Comparison of ENCODE assay signal across 7 cellular contexts in the genomic region with DNA sequence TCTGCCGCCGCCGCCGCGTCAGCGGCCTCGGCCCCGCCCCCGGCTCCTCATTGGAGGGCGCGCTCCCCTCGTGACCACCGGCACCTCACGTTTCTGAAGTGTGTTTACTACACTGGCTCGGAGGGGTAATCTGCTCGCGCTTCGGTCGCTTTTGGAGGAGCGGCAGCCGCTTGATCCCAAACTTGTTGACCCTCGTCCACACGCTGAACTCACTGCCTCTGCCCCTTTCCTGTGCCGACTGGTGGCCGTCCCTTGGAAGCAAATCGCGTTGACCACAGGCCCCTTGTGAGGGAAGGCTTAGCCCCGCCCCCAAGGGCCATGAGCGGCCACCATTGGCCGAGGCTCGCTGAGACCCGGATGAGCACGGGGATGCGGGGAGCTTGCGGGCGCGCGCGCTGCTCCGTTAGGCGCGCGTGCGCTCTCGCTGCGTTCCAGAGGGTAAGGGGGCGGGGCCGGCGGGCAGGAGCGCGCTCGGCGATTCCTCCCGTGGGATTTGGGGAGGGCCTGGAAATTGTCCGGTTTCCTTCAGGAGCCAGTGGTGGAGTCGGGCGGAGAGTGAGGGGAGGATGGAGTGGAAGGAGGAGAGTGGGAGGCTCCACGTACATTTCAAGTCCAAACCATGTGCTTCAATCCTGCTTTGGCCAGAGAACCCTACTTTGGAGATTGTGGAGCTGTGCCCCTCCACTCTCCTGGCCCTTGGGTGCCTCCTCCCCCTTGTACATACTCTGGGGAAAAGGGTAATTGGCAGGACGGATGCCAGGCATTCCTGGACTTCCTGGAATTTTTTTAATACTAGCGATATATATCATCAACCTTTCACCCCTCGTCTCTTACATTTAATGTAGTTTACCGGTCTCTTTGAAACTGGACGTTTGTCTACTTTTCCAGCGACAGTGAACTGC. TPM values are rescaled to one million over a fixed set of nuclear protein-coding genes. Genes with fewer than 3 reads are reported as not detected.
DNase-seq lines count a peak whose midpoint lies in the region; ATAC-seq, FAIRE-seq and TF ChIP-seq lines count a peak whose summit lies in the region.

A gene (minus strand): TSS at position 3 of the 902 bp plus-strand sequence. CDS start 588 bp downstream, outside the sequence.

- peak within 1 kb of the TSS; percentile 96 to 99 (median 97) for H3K9ac ChIP-seq in skeletal muscle tissue (ENCODE audit: low read depth in 1 of 3, low read length in 3 of 3)

- ATAC-seq in GM18520 (IDR thresholded peaks at IDR 0.05; ENCODE audit: unreplicated experiment) (peak; percentile 79), HG03103 (IDR thresholded peaks at IDR 0.05; ENCODE audit: low read depth, unreplicated experiment) (peak; percentile 83), WTC11 (peak; percentile 87)

- H3K27ac ChIP-seq in skeletal muscle tissue (ENCODE audit: low read depth, low read length): peak within 1 kb of the TSS; percentile 100

- peaks cover 6% of the 10 kb centered on the region; the same call in 1 of the 2 replicates for H3K4me1 Mint-ChIP-seq in WTC11

- no peak within 1 kb of the TSS for H3K4me3 Mint-ChIP-seq in WTC11

- H3K27ac Mint-ChIP-seq in WTC11: peak within 1 kb of the TSS; percentile 100

- TF ChIP-seq CTCF in WTC11 (IDR thresholded peaks at IDR 0.05) (no peak), bronchial epithelial cell (IDR thresholded peaks at IDR 0.05; ENCODE audit: insufficient read depth, low read length, severe bottlenecking) (no peak)

- H3K36me3 ChIP-seq in bronchial epithelial cell (ENCODE audit: control insufficient read depth, insufficient read depth, low read length) (no peaks in the 10 kb centered on the region), skeletal muscle tissue (ENCODE audit: control insufficient read depth in 3 of 3, insufficient read depth in 3 of 3, low read length in 3 of 3) (no peaks in the 10 kb centered on the region)

- peak; percentile 87 for DNase-seq in NCI-H2196 treated with DMSO at 0.1 percent for 48 hours (lab: John Stamatoyannopoulos, UW; ENCODE audit: unreplicated experiment)
- DNase-seq in WTC11 (ENCODE audit: low spot score): peak; percentile 94
- peak; percentile 86 for DNase-seq in bronchial epithelial cell (ENCODE audit: low read depth)
- peak; percentile 94 for DNase-seq in iPS-NIHi11 (ENCODE audit: low spot score)

- no peaks in the 10 kb centered on the region for H3K9me3 ChIP-seq in skeletal muscle tissue (ENCODE audit: control insufficient read depth in 3 of 3, low read length in 3 of 3)

- POLR2A ChIA-PET in WTC11 (lab: Charles Lee): interaction anchor here (0.7 kb wide), 1 partner anchor 21 kb away, joined by 3 read pairs; no protein-coding TSS in a partner anchor

- H3K36me3 Mint-ChIP-seq in WTC11: peaks cover 20% of the 10 kb centered on the region

- peaks cover 17 to 28% (median 21%) of the 10 kb centered on the region in 3 donors for H3K4me1 ChIP-seq in skeletal muscle tissue (ENCODE audit: control insufficient read depth in 3 of 3, insufficient read depth in 3 of 3, low read length in 3 of 3)

- H3K27me3 Mint-ChIP-seq in WTC11 (ENCODE audit: low read depth): peaks cover 9% of the 10 kb centered on the region; the same call in 1 of the 2 replicates

- no peak for FAIRE-seq in bronchial epithelial cell (lab: Jason Lieb, UNC)

- CTCF ChIA-PET in WTC11 (lab: Charles Lee): interaction anchor here (0.6 to 3.0 kb wide), 8 partner anchors 11 to 1035 kb away, joined by 3 to 10 read pairs (median 4); a partner anchor contains a TSS

- H3K27me3 ChIP-seq in bronchial epithelial cell (ENCODE audit: control insufficient read depth, insufficient read depth, low read length): no peaks in the 10 kb centered on the region
- H3K27me3 ChIP-seq in skeletal muscle tissue (ENCODE audit: control insufficient read depth in 3 of 3, insufficient read depth in 3 of 3, low read length in 3 of 3): no peaks in the 10 kb centered on the region

- peak within 1 kb of the TSS; percentile 70 for H3K4me3 ChIP-seq in bronchial epithelial cell (ENCODE audit: low read depth, low read length)
- H3K4me3 ChIP-seq in skeletal muscle tissue (ENCODE audit: low read length in 3 of 3): peak within 1 kb of the TSS; percentile 82 to 98 (median 87)

- peaks cover 27% of the 10 kb centered on the region for H3K9me3 Mint-ChIP-seq in WTC11

TF ChIP-seq in WTC11, 78 proteins besides CTCF, POLR2A, EP300 and RAD21 (continues in another document):
- TF ChIP-seq ATF1 (CRISPR knock-in tag; IDR thresholded peaks at IDR 0.05) (no peak), TEAD1 (CRISPR knock-in tag; IDR thresholded peaks at IDR 0.05) (peak; percentile 9; the same call in 1 of the 2 replicates), TCF7 (CRISPR knock-in tag; IDR thresholded peaks at IDR 0.05; ENCODE audit: low read depth) (no peak), NFYB (CRISPR knock-in tag; conservative IDR thresholded peaks at IDR 0.05; ENCODE audit: low read depth) (peak; percentile 86), ZNF232 (CRISPR knock-in tag; IDR thresholded peaks at IDR 0.05) (peak; percentile 60; the same call in 1 of the 2 replicates), GTF2I (CRISPR knock-in tag; conservative IDR thresholded peaks at IDR 0.05) (peak; percentile 70), SMAD3 (CRISPR knock-in tag; IDR thresholded peaks at IDR 0.05; ENCODE audit: borderline replicate concordance) (no peak), CREM (CRISPR knock-in tag; IDR thresholded peaks at IDR 0.05) (0 out of 2 replicates have a peak, but pooled peaks have one; percentile 19), FOXP1 (CRISPR knock-in tag; IDR thresholded peaks at IDR 0.05; ENCODE audit: borderline replicate concordance) (no peak), ETV6 (CRISPR knock-in tag; IDR thresholded peaks at IDR 0.05) (peak; percentile 15; the same call in 1 of the 2 replicates), SP1 (CRISPR knock-in tag; conservative IDR thresholded peaks at IDR 0.05) (peak; percentile 88)
- TF ChIP-seq, protein P1, sequence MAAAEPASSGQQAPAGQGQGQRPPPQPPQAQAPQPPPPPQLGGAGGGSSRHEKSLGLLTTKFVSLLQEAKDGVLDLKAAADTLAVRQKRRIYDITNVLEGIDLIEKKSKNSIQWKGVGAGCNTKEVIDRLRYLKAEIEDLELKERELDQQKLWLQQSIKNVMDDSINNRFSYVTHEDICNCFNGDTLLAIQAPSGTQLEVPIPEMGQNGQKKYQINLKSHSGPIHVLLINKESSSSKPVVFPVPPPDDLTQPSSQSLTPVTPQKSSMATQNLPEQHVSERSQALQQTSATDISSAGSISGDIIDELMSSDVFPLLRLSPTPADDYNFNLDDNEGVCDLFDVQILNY (CRISPR knock-in tag; IDR thresholded peaks at IDR 0.05): no peak
- TF ChIP-seq, protein P2, sequence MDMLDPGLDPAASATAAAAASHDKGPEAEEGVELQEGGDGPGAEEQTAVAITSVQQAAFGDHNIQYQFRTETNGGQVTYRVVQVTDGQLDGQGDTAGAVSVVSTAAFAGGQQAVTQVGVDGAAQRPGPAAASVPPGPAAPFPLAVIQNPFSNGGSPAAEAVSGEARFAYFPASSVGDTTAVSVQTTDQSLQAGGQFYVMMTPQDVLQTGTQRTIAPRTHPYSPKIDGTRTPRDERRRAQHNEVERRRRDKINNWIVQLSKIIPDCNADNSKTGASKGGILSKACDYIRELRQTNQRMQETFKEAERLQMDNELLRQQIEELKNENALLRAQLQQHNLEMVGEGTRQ (CRISPR knock-in tag; IDR thresholded peaks at IDR 0.05): peak; percentile 96
- TF ChIP-seq, protein P3, sequence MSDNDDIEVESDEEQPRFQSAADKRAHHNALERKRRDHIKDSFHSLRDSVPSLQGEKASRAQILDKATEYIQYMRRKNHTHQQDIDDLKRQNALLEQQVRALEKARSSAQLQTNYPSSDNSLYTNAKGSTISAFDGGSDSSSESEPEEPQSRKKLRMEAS (CRISPR knock-in tag; IDR thresholded peaks at IDR 0.05): peak; percentile 92
- TF ChIP-seq, protein P4, sequence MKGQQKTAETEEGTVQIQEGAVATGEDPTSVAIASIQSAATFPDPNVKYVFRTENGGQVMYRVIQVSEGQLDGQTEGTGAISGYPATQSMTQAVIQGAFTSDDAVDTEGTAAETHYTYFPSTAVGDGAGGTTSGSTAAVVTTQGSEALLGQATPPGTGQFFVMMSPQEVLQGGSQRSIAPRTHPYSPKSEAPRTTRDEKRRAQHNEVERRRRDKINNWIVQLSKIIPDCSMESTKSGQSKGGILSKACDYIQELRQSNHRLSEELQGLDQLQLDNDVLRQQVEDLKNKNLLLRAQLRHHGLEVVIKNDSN (CRISPR knock-in tag; IDR thresholded peaks at IDR 0.05): peak; percentile 95
- TF ChIP-seq, protein P5, sequence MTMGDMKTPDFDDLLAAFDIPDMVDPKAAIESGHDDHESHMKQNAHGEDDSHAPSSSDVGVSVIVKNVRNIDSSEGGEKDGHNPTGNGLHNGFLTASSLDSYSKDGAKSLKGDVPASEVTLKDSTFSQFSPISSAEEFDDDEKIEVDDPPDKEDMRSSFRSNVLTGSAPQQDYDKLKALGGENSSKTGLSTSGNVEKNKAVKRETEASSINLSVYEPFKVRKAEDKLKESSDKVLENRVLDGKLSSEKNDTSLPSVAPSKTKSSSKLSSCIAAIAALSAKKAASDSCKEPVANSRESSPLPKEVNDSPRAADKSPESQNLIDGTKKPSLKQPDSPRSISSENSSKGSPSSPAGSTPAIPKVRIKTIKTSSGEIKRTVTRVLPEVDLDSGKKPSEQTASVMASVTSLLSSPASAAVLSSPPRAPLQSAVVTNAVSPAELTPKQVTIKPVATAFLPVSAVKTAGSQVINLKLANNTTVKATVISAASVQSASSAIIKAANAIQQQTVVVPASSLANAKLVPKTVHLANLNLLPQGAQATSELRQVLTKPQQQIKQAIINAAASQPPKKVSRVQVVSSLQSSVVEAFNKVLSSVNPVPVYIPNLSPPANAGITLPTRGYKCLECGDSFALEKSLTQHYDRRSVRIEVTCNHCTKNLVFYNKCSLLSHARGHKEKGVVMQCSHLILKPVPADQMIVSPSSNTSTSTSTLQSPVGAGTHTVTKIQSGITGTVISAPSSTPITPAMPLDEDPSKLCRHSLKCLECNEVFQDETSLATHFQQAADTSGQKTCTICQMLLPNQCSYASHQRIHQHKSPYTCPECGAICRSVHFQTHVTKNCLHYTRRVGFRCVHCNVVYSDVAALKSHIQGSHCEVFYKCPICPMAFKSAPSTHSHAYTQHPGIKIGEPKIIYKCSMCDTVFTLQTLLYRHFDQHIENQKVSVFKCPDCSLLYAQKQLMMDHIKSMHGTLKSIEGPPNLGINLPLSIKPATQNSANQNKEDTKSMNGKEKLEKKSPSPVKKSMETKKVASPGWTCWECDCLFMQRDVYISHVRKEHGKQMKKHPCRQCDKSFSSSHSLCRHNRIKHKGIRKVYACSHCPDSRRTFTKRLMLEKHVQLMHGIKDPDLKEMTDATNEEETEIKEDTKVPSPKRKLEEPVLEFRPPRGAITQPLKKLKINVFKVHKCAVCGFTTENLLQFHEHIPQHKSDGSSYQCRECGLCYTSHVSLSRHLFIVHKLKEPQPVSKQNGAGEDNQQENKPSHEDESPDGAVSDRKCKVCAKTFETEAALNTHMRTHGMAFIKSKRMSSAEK (CRISPR knock-in tag; IDR thresholded peaks at IDR 0.05; ENCODE audit: borderline replicate concordance): no peak

RNA-seq across cellular contexts. Expression of the gene that starts here (rescaled TPM):
- total RNA-seq in WTC11 (2021): 23.1 to 25.5 TPM (median 24.8 TPM) in 3 replicates
- total RNA-seq in bronchial epithelial cell: 10.8 and 18.1 TPM in 2 replicates
- 24.0 TPM for total RNA-seq in skeletal muscle tissue

Comparison
In these comparisons a context has a peak if more than half of its experiments do, and no peak if none do; other contexts are left out.
1. Peak in every context shown above with its lines: DNase-seq, ATAC-seq, H3K4me3 ChIP-seq and H3K27ac ChIP-seq.